Comparison of ENCODE assay signal across 9 cellular contexts in the genomic region with DNA sequence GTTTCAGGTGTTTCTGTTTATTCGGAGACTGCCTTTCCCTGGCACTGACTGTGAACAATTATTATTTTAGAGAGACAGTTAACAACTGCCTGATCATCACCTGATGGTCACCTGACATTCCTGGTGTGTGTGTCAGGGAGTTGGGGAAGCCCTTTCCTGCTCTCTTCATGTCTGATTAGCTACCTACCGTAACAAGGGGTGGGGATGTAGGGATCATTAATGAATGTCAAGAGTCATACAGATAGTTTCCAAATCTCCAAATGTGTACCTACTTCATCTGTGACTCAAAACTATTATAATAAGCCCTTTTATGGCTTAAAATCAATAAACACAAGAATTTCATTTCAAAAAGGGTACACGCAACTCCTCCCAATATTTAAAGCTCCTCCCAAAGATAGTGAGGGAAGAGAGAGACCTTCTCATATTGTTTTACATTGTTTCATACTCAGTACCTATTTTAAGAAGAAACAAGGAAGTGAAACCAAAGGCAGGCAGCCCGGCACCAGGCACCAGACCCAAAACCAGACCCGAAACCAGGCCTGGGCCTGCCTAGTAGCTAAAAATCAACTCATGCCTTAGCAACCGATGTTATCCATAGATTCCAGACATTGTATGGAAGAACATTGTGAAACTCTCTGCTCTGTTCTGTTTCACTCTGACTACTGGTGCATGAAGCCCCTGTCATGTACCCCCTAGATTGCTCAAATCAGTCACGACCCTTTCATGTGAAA.
DNase-seq lines count a peak whose midpoint lies in the region; ATAC-seq, FAIRE-seq and TF ChIP-seq lines count a peak whose summit lies in the region.
"Had no signal": no experiment of that assay in that cellular context is flagged by ENCODE, and none has a peak within 500 bp of the region (broad histone marks: within the 10 kb centered on the region; RNA-seq: fewer than 3 reads in every experiment).

No MANE protein-coding gene starts in this region.

- no peaks in the 10 kb centered on the region for H3K9me3 Mint-ChIP-seq in CD4-positive, alpha-beta T cell

- no peaks in the 10 kb centered on the region for H3K36me3 ChIP-seq in GM12878 (ENCODE audit: control insufficient read depth in 2 of 2, insufficient read depth in 2 of 2, low read length in 1 of 2)
- H3K36me3 ChIP-seq: SJCRH30 had no signal

- H3K79me2 ChIP-seq in GM12878 (ENCODE audit: control insufficient read depth, insufficient read depth, low read length), result peaks cover 4% of the 10 kb centered on the region

- CTCF ChIA-PET in GM12878 (lab: Yijun Ruan, JAX), result interaction anchor here (1.0 to 1.8 kb wide), 4 partner anchors 8 to 847 kb away, joined by 3 to 4 read pairs (median 4); no protein-coding TSS in a partner anchor
- CTCF ChIA-PET in CD4-positive, alpha-beta T cell (lab: Charles Lee), result no interaction called here

- no peak overlapping the region for H3K4me3 Mint-ChIP-seq in CD4-positive, alpha-beta T cell

- H3K4me2 ChIP-seq in GM12878 (ENCODE audit: control insufficient read depth, insufficient read depth), result peak overlapping the region; percentile 92

- no peaks in the 10 kb centered on the region for H3K27me3 ChIP-seq in GM12878 (replicated peaks in 1 of 2; ENCODE audit: control insufficient read depth in 2 of 2, insufficient read depth in 2 of 2, low read length in 1 of 2)
- no peaks in the 10 kb centered on the region for H3K27me3 ChIP-seq in CD4-positive, alpha-beta T cell (ENCODE audit: control insufficient read depth, insufficient read depth, low read length)
- H3K27me3 ChIP-seq: SJCRH30 had no signal

- peak; percentile 88 for FAIRE-seq in GM12892 (lab: Jason Lieb, UNC)
- FAIRE-seq in GM12878 (lab: Jason Lieb, UNC), result peak; percentile 31

- peak overlapping the region; percentile 35; the same call in 1 of the 2 replicates for H2AFZ ChIP-seq in GM12878 (ENCODE audit: control insufficient read depth, low read depth, low read length)

- H3K9me3 ChIP-seq in GM12878 (replicated peaks; ENCODE audit: control insufficient read depth, insufficient read depth, low read length), result no peaks in the 10 kb centered on the region
- no peaks in the 10 kb centered on the region for H3K9me3 ChIP-seq in CD4-positive, alpha-beta T cell (ENCODE audit: control insufficient read depth, low read length)
- H3K9me3 ChIP-seq: SJCRH30 had no signal

- ATAC-seq in GM21526 (IDR thresholded peaks at IDR 0.05; ENCODE audit: low FRiP score, unreplicated experiment), result peak; percentile 48
- peak; percentile 45 for ATAC-seq in HG03342 (IDR thresholded peaks at IDR 0.05; ENCODE audit: unreplicated experiment)
- ATAC-seq in GM12878, result peak; percentile 66
- no peak for ATAC-seq in CD4-positive, alpha-beta T cell (ENCODE audit: poor library complexity)

- no peaks in the 10 kb centered on the region for H3K36me3 Mint-ChIP-seq in CD4-positive, alpha-beta T cell (ENCODE audit: low read depth)

- no peaks in the 10 kb centered on the region for H3K27me3 Mint-ChIP-seq in CD4-positive, alpha-beta T cell

- no peaks in the 10 kb centered on the region for H4K20me1 ChIP-seq in GM12878 (ENCODE audit: control insufficient read depth, insufficient read depth)

- DNase-seq in GM12892 (ENCODE audit: insufficient read length), result no peak
- peak; percentile 68 for DNase-seq in GM12878 (ENCODE audit: low read depth, low spot score)
- no peak for DNase-seq in dedifferentiated amniotic fluid mesenchymal stem cell (ENCODE audit: extremely low spot score)
- no peak for DNase-seq in NCI-H2227 treated with DMSO at 0.1 percent for 48 hours (lab: John Stamatoyannopoulos, UW)
- no peak for DNase-seq in CD4-positive, alpha-beta T cell
- no peak for DNase-seq in NCI-H146 (lab: John Stamatoyannopoulos, UW)

- TF ChIP-seq EP300 in GM12878 (IDR thresholded peaks at IDR 0.05; ENCODE audit: borderline replicate concordance in 1 of 2, control insufficient read depth in 1 of 2, low read depth in 2 of 2, low read length in 2 of 2), result peak in 1 of 2 experiments; percentile 78; a peak in 2 of 4 replicates

- no peaks in the 10 kb centered on the region for H3K4me1 Mint-ChIP-seq in CD4-positive, alpha-beta T cell (ENCODE audit: low read depth)

- H3K4me1 ChIP-seq in GM12878 (ENCODE audit: control insufficient read depth, insufficient read depth, low read length), result peaks cover 23% of the 10 kb centered on the region
- H3K4me1 ChIP-seq: SJCRH30 had no signal

- H3K27ac ChIP-seq in GM12878 (ENCODE audit: control insufficient read depth, insufficient read depth), result peak overlapping the region; percentile 91
- H3K27ac ChIP-seq in CD4-positive, alpha-beta T cell (ENCODE audit: low read depth, low read length), result no peak overlapping the region
- H3K27ac ChIP-seq: SJCRH30 had no signal

- no peak for TF ChIP-seq POLR2A in GM12892 (IDR thresholded peaks at IDR 0.05; ENCODE audit: low read depth, low read length)
- no peak for TF ChIP-seq POLR2A in GM12878 (IDR thresholded peaks at IDR 0.05; ENCODE audit: low read depth, low read length)

- peak overlapping the region; percentile 71 for H3K4me3 ChIP-seq in GM12878
- H3K4me3 ChIP-seq: SJCRH30 had no signal

- TF ChIP-seq RAD21 in GM12878 (IDR thresholded peaks at IDR 0.05; ENCODE audit: insufficient read depth, low read depth, low read length), result 0 out of 2 replicates have a peak, but pooled peaks have one; percentile 1

- RAD21 ChIA-PET in GM12878 (lab: Charles Lee; ENCODE audit: unreplicated experiment), result interaction anchor here (0.8 to 1.6 kb wide), 2 partner anchors 11 to 847 kb away, joined by 3 to 4 read pairs; no protein-coding TSS in a partner anchor

- WGBS in GM12878 (ENCODE audit: insufficient coverage, insufficient replicate concordance, low lambda C conversion rate, missing lambda C conversion rate), result 8% methylated on average over 7 of the region's 7 CpGs

- intact Hi-C loops in GM12878 (cut with micrococcal nuclease; ENCODE audit: unreplicated experiment), result loop anchor here (2.0 to 5.0 kb wide), 2 partner anchors 244 to 847 kb away; no protein-coding TSS in a partner anchor
- intact Hi-C loops in CD4-positive, alpha-beta T cell (cut with DNase I, micrococcal nuclease), result no loop called here

- H3K27ac Mint-ChIP-seq in CD4-positive, alpha-beta T cell, result no peak overlapping the region

- no peak for TF ChIP-seq CTCF in GM12878 (IDR thresholded peaks at IDR 0.05 in 2 of 3, conservative IDR thresholded peaks at IDR 0.05 in 1 of 3; ENCODE audit: control insufficient read depth in 2 of 3, extremely low read depth in 1 of 3, insufficient read depth in 1 of 3, low read depth in 3 of 3, low read length in 3 of 3)
- no peak for TF ChIP-seq CTCF in CD4-positive, alpha-beta T cell (IDR thresholded peaks at IDR 0.05)

- peak overlapping the region; percentile 79 for H3K9ac ChIP-seq in GM12878 (ENCODE audit: control insufficient read depth, insufficient read depth, low read length)

- SMC1A ChIA-PET in GM12878 (lab: Charles Lee; ENCODE audit: uncharacterized antibody, unreplicated experiment), result interaction anchor here (1.2 kb wide), 1 partner anchor 11 kb away, joined by 3 read pairs; no protein-coding TSS in a partner anchor

- POLR2A ChIA-PET in GM12878 (lab: Charles Lee), result interaction anchor here (0.5 to 0.9 kb wide), 3 partner anchors 9 to 196 kb away, joined by 3 read pairs; no protein-coding TSS in a partner anchor
- POLR2A ChIA-PET in CD4-positive, alpha-beta T cell (lab: Charles Lee), result no interaction called here

- no TSS peak for BruUV-seq in GM12878 (replicated peaks; lab: Mats Ljungman, UMichigan)

- in situ Hi-C loops in GM12878 (cut with MboI), result loop anchor here (5.0 kb wide), 1 partner anchor 846 kb away; a partner anchor contains a TSS

TF ChIP-seq in GM12878, 131 proteins besides CTCF, POLR2A, EP300 and RAD21 (continues in another document):
- TF ChIP-seq CBFB (IDR thresholded peaks at IDR 0.05; ENCODE audit: low read depth) (peak; percentile 53; the same call in 1 of the 2 replicates), FOXM1 (IDR thresholded peaks at IDR 0.05; ENCODE audit: low read depth, low read length) (peak; percentile 89; the same call in 1 of the 2 replicates), ETV6 (conservative IDR thresholded peaks at IDR 0.05 in 1 of 2, IDR thresholded peaks at IDR 0.05 in 1 of 2; ENCODE audit: borderline replicate concordance in 1 of 2, low read depth in 1 of 2) (peak in 1 of 2 experiments; percentile 73; a peak in 2 of 4 replicates), POLR2AphosphoS5 (IDR thresholded peaks at IDR 0.05; ENCODE audit: low read length) (no peak), TCF7 (IDR thresholded peaks at IDR 0.05; ENCODE audit: borderline replicate concordance) (no peak), BMI1 (IDR thresholded peaks at IDR 0.05; ENCODE audit: borderline replicate concordance) (peak; percentile 70), ZNF207 (IDR thresholded peaks at IDR 0.05; ENCODE audit: borderline replicate concordance) (no peak), FOXK2 (IDR thresholded peaks at IDR 0.05) (no peak)
- TF ChIP-seq, protein P1, sequence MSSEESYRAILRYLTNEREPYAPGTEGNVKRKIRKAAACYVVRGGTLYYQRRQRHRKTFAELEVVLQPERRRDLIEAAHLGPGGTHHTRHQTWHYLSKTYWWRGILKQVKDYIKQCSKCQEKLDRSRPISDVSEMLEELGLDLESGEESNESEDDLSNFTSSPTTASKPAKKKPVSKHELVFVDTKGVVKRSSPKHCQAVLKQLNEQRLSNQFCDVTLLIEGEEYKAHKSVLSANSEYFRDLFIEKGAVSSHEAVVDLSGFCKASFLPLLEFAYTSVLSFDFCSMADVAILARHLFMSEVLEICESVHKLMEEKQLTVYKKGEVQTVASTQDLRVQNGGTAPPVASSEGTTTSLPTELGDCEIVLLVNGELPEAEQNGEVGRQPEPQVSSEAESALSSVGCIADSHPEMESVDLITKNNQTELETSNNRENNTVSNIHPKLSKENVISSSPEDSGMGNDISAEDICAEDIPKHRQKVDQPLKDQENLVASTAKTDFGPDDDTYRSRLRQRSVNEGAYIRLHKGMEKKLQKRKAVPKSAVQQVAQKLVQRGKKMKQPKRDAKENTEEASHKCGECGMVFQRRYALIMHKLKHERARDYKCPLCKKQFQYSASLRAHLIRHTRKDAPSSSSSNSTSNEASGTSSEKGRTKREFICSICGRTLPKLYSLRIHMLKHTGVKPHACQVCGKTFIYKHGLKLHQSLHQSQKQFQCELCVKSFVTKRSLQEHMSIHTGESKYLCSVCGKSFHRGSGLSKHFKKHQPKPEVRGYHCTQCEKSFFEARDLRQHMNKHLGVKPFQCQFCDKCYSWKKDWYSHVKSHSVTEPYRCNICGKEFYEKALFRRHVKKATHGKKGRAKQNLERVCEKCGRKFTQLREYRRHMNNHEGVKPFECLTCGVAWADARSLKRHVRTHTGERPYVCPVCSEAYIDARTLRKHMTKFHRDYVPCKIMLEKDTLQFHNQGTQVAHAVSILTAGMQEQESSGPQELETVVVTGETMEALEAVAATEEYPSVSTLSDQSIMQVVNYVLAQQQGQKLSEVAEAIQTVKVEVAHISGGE (CRISPR knock-in tag; IDR thresholded peaks at IDR 0.05), result no peak
